18 cellular contexts compared by ENCODE assay signal in the genomic region with DNA sequence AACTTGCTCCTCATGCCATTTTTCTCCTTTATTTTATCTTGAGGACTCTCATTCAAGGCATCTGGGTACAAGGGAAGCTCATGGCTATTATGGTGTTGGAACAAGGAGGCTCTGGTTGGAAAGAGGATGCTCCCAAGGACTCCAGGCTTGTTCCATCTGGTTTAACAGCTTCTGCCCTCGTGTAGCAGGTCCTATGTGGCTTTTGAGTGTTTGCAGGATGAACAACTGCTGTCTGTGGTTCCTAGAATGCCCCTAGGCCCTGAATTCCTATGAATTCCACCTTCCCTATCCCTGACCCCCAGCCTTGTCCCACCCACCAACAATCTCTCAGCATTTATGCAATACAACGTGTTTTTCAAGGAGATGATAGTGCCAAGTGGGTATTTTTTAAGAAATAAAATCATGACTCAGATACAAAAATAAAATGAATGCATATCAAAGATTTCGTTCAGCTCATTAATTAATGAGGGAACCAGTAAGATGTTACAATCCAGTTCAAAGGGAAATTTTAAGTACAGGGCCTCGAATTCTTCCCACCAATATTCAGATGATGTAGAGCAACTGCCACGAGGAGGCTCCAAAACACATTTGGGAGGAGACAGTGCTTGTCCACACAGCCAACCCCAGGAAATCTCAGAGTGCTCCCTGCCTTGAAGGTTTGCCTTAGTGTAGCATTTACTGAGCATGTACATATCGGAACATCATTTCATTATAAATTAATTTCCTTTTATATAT.
A peak's percentile ranks its signal among the peaks of the same experiment; 100 is the strongest.
DNase-seq lines count a peak whose midpoint lies in the region; ATAC-seq and TF ChIP-seq lines count a peak whose summit lies in the region.
"Had no signal": no experiment of that assay in that cellular context is flagged by ENCODE, and none has a peak within 500 bp of the region (broad histone marks: within the 10 kb centered on the region; RNA-seq: fewer than 3 reads in every experiment).

No MANE protein-coding gene starts in this region.

- H3K4me3 ChIP-seq in HEK293 (ENCODE audit: low read depth, low read length): no peak overlapping the region
- H3K4me3 ChIP-seq in NB4 (ENCODE audit: low read depth, low read length): no peak overlapping the region
- H3K4me3 ChIP-seq: HAP-1 had no signal

- DNase-seq in NB4 (ENCODE audit: low read depth): peak; percentile 8
- DNase-seq in GM13977 (ENCODE audit: low spot score): no peak
- no peak for DNase-seq in NCI-H2227 treated with DMSO at 0.1 percent for 48 hours (lab: John Stamatoyannopoulos, UW)
- DNase-seq: Caco-2; CD4-positive, CD25-positive, alpha-beta regulatory T cell; NCI-H1048; NCI-H1436 treated with DMSO at 0.1 percent for 48 hours; NCI-H2081; NCI-H524; SK-N-SH; T-cell; T-helper 9 cell had no signal

- H3K36me3 ChIP-seq in HEK293 (ENCODE audit: control insufficient read depth in 2 of 2, insufficient read depth in 1 of 2, low read length in 2 of 2): no peaks in the 10 kb centered on the region
- H3K36me3 ChIP-seq: HAP-1 had no signal

- peak; percentile 51 for TF ChIP-seq CTCF in C4-2B (conservative IDR thresholded peaks at IDR 0.05)
- no peak for TF ChIP-seq CTCF in HEK293 (tag by site-specific recombination; IDR thresholded peaks at IDR 0.05)
- TF ChIP-seq CTCF in NB4 (IDR thresholded peaks at IDR 0.05; ENCODE audit: low read depth, low read length): no peak
- TF ChIP-seq CTCF in VCaP (conservative IDR thresholded peaks at IDR 0.05): peak; percentile 53
- no peak for TF ChIP-seq CTCF in GM13977 (IDR thresholded peaks at IDR 0.05; ENCODE audit: extremely low read depth, insufficient read depth, missing control alignments)

- CTCF ChIA-PET in HEK293 (lab: Yijun Ruan, JAX): interaction anchor here (0.5 kb wide), 1 partner anchor 9 kb away, joined by 5 read pairs; no protein-coding TSS in a partner anchor

- POLR2A ChIA-PET in HEK293 (lab: Yijun Ruan, JAX): no interaction called here

- no peak for TF ChIP-seq POLR2A in NB4 (IDR thresholded peaks at IDR 0.05; ENCODE audit: extremely low read depth, insufficient read length)

- in situ Hi-C loops in GM13977 (cut with MboI; ENCODE audit: low pct_unique_long_range_greater_than_20kb, low sequenced_read_pairs, unreplicated experiment): no loop called here

- H3K9me3 ChIP-seq in HEK293 (ENCODE audit: control insufficient read depth, insufficient read depth, low read depth, low read length): no peaks in the 10 kb centered on the region
- H3K9me3 ChIP-seq: HAP-1 had no signal

- H3K4me1 ChIP-seq in HEK293 (ENCODE audit: control insufficient read depth, insufficient read depth, low read length): no peaks in the 10 kb centered on the region
- H3K4me1 ChIP-seq: Caco-2, HAP-1 had no signal

- no peak overlapping the region for H3K27ac ChIP-seq in C4-2B
- no peak overlapping the region for H3K27ac ChIP-seq in HEK293 (ENCODE audit: extremely low read depth, low read depth, low read length)
- H3K27ac ChIP-seq in VCaP: no peak overlapping the region

- ATAC-seq in HG03439 (IDR thresholded peaks at IDR 0.05; ENCODE audit: unreplicated experiment): no peak
- ATAC-seq: Right ventricle myocardium inferior, T-cell had no signal

TF ChIP-seq in HEK293, 187 proteins besides CTCF, POLR2A, EP300 and RAD21:
- TF ChIP-seq ZNF426 (tag by site-specific recombination; IDR thresholded peaks at IDR 0.05) (no peak), ZNF510 (tag by site-specific recombination; IDR thresholded peaks at IDR 0.05; ENCODE audit: insufficient replicate concordance) (peak; percentile 98), ZNF558 (tag by site-specific recombination; IDR thresholded peaks at IDR 0.05) (no peak), YY2 (tag by site-specific recombination; IDR thresholded peaks at IDR 0.05) (no peak), ZNF48 (tag by site-specific recombination; IDR thresholded peaks at IDR 0.05) (no peak)
- TF ChIP-seq, protein P1, sequence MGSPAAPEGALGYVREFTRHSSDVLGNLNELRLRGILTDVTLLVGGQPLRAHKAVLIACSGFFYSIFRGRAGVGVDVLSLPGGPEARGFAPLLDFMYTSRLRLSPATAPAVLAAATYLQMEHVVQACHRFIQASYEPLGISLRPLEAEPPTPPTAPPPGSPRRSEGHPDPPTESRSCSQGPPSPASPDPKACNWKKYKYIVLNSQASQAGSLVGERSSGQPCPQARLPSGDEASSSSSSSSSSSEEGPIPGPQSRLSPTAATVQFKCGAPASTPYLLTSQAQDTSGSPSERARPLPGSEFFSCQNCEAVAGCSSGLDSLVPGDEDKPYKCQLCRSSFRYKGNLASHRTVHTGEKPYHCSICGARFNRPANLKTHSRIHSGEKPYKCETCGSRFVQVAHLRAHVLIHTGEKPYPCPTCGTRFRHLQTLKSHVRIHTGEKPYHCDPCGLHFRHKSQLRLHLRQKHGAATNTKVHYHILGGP (tag by site-specific recombination; IDR thresholded peaks at IDR 0.05): no peak
- TF ChIP-seq, protein P2, sequence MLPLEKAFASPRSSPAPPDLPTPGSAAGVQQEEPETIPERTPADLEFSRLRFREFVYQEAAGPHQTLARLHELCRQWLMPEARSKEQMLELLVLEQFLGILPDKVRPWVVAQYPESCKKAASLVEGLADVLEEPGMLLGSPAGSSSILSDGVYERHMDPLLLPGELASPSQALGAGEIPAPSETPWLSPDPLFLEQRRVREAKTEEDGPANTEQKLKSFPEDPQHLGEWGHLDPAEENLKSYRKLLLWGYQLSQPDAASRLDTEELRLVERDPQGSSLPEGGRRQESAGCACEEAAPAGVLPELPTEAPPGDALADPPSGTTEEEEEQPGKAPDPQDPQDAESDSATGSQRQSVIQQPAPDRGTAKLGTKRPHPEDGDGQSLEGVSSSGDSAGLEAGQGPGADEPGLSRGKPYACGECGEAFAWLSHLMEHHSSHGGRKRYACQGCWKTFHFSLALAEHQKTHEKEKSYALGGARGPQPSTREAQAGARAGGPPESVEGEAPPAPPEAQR (tag by site-specific recombination; IDR thresholded peaks at IDR 0.05): no peak

Comparison
In these comparisons a context has a peak if more than half of its experiments do, and no peak if none do; other contexts are left out.
1. CTCF ChIP-seq: peak in C4-2B (single experiment) and VCaP (single experiment); none in HEK293 (single experiment), NB4 (single experiment) and GM13977 (single experiment).